In the genomic region with DNA sequence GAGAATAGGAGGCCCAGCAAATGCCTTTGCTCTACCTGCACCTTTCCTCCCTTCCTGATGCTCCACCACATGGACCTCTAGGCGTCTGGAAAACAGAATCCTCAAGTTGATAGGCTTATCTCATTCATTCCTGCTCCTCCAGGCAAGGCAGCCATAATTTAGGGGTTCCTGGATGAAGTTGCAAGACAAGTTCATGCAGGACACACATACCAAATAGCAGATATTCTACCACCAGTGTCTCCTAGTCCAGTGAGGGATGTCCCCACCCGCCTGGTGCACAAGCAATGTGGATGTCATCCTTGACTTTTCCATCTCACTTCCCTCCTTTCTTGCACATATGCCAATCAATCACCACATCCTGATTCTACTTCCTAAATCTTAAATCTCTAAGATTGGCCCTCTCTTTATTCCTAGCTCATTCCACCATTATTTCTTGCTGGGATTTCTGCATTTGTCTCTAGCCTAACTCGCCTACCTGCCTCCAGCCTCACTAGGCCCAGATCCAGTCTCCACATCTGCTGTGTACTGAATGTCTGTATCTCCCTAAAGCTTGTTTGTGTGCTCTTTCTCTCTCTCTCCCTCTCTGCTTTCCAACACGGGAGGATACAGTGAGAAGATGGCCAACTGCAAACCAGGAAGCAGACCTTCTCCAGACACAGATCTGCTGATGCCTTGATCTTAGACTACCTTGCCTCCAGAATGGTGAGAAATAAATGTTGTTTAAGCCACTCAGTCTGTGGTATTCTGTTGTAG, we compare ENCODE assay signal across 14 cellular contexts. TPM values are rescaled to one million over a fixed set of nuclear protein-coding genes. Genes with fewer than 3 reads are reported as not detected.
DNase-seq lines count a peak whose midpoint lies in the region; ATAC-seq lines count a peak whose summit lies in the region.
"Had no signal": no experiment of that assay in that cellular context is flagged by ENCODE, and none has a peak within 500 bp of the region (broad histone marks: within the 10 kb centered on the region; RNA-seq: fewer than 3 reads in every experiment).

No MANE protein-coding gene starts in this region.

- H3K4me3 ChIP-seq in stomach smooth muscle (ENCODE audit: low read length in 2 of 2) = no peak overlapping the region
- H3K4me3 ChIP-seq: A549 had no signal

- POLR2A ChIA-PET in activated CD4-positive, alpha-beta T cell treated with anti-CD3 and anti-CD28 coated beads, Interleukin-2, amount 10 ng/mL, durations not matched to agents 7 days and 5 days (lab: Charles Lee) = no interaction called here
- POLR2A ChIA-PET in activated CD4-positive, alpha-beta memory T cell treated with anti-CD3 and anti-CD28 coated beads, Interleukin-2, amount 10 ng/mL, durations not matched to agents 7 days and 5 days (lab: Charles Lee) = interaction anchor here (1.4 to 10.6 kb wide), 6 partner anchors 7 to 93 kb away, joined by 5 to 163 read pairs (median 31); no protein-coding TSS in a partner anchor

- H3K4me1 ChIP-seq in stomach smooth muscle (ENCODE audit: control insufficient read depth, insufficient read depth, low read length) = peaks cover 54% of the 10 kb centered on the region

- H3K27me3 ChIP-seq in stomach smooth muscle (ENCODE audit: control insufficient read depth in 1 of 2, insufficient read depth in 2 of 2, low read length in 2 of 2) = no peaks in the 10 kb centered on the region

- H3K9ac ChIP-seq in stomach smooth muscle (ENCODE audit: low read length in 2 of 2) = no peak overlapping the region

- H3K9me3 ChIP-seq in stomach smooth muscle (ENCODE audit: control insufficient read depth in 2 of 2, low read length in 2 of 2) = no peaks in the 10 kb centered on the region
- H3K9me3 ChIP-seq: A549 had no signal

- peak overlapping the region; percentile 98 for H3K27ac ChIP-seq in stomach smooth muscle (ENCODE audit: low read length)
- H3K27ac ChIP-seq: A549 had no signal

- H3K36me3 Mint-ChIP-seq in activated CD4-positive, alpha-beta T cell treated with anti-CD3 and anti-CD28 coated beads, Interleukin-2, amount 10 ng/mL, durations not matched to agents 7 days and 5 days (ENCODE audit: low read depth) = peaks cover 25% of the 10 kb centered on the region
- peaks cover 26% of the 10 kb centered on the region for H3K36me3 Mint-ChIP-seq in activated CD4-positive, alpha-beta memory T cell treated with anti-CD3 and anti-CD28 coated beads, Interleukin-2, amount 10 ng/mL, durations not matched to agents 7 days and 5 days (ENCODE audit: low read depth)
- peaks cover 3 to 16% (median 4%) of the 10 kb centered on the region in 3 donors for H3K36me3 Mint-ChIP-seq in immature natural killer cell

- peaks cover 80% of the 10 kb centered on the region for H3K4me1 Mint-ChIP-seq in activated CD4-positive, alpha-beta T cell treated with anti-CD3 and anti-CD28 coated beads, Interleukin-2, amount 10 ng/mL, durations not matched to agents 7 days and 5 days
- H3K4me1 Mint-ChIP-seq in activated CD4-positive, alpha-beta memory T cell treated with anti-CD3 and anti-CD28 coated beads, Interleukin-2, amount 10 ng/mL, durations not matched to agents 7 days and 5 days = peaks cover 81% of the 10 kb centered on the region
- peaks cover 45 to 73% of the 10 kb centered on the region in 2 donors for H3K4me1 Mint-ChIP-seq in immature natural killer cell

- CTCF ChIA-PET in activated CD4-positive, alpha-beta T cell treated with anti-CD3 and anti-CD28 coated beads, Interleukin-2, amount 10 ng/mL, durations not matched to agents 7 days and 5 days (lab: Charles Lee) = interaction anchor here (0.5 to 7.4 kb wide), 12 partner anchors 8 to 52 kb away, joined by 3 to 124 read pairs (median 14); no protein-coding TSS in a partner anchor
- CTCF ChIA-PET in activated CD4-positive, alpha-beta memory T cell treated with anti-CD3 and anti-CD28 coated beads, Interleukin-2, amount 10 ng/mL, durations not matched to agents 7 days and 5 days (lab: Charles Lee) = interaction anchor here (1.2 to 17.2 kb wide), 6 partner anchors 9 to 85 kb away, joined by 3 to 423 read pairs (median 8); no protein-coding TSS in a partner anchor

- no peaks in the 10 kb centered on the region for H3K27me3 Mint-ChIP-seq in activated CD4-positive, alpha-beta T cell treated with anti-CD3 and anti-CD28 coated beads, Interleukin-2, amount 10 ng/mL, durations not matched to agents 7 days and 5 days
- no peaks in the 10 kb centered on the region for H3K27me3 Mint-ChIP-seq in activated CD4-positive, alpha-beta memory T cell treated with anti-CD3 and anti-CD28 coated beads, Interleukin-2, amount 10 ng/mL, durations not matched to agents 7 days and 5 days
- peaks cover 2 to 6% (median 5%) of the 10 kb centered on the region in 3 donors for H3K27me3 Mint-ChIP-seq in immature natural killer cell (ENCODE audit: low read depth in 3 of 3)

- H3K36me3 ChIP-seq in stomach smooth muscle (ENCODE audit: control insufficient read depth in 2 of 2, insufficient read depth in 2 of 2, low read length in 2 of 2) = peaks cover 0 to 3% of the 10 kb centered on the region in 2 donors

- no peak for DNase-seq in activated CD4-positive, alpha-beta T cell treated with anti-CD3 and anti-CD28 coated beads, Interleukin-2, amount 10 ng/mL, durations not matched to agents 7 days and 5 days
- no peak for DNase-seq in activated CD4-positive, alpha-beta T cell treated with anti-CD3 and anti-CD28 coated beads for 4 hours
- no peak for DNase-seq in activated CD4-positive, alpha-beta memory T cell treated with anti-CD3 and anti-CD28 coated beads, Interleukin-2, amount 10 ng/mL, durations not matched to agents 7 days and 5 days
- DNase-seq in immature natural killer cell (no peak), OCI-M1 (lab: John Stamatoyannopoulos, UW) (no peak), Kasumi-1 (lab: John Stamatoyannopoulos, UW) (no peak)
- DNase-seq: amygdala, NCI-H2081, trophoblast cell had no signal

- H3K9me3 Mint-ChIP-seq in activated CD4-positive, alpha-beta T cell treated with anti-CD3 and anti-CD28 coated beads, Interleukin-2, amount 10 ng/mL, durations not matched to agents 7 days and 5 days = no peaks in the 10 kb centered on the region
- no peaks in the 10 kb centered on the region for H3K9me3 Mint-ChIP-seq in activated CD4-positive, alpha-beta memory T cell treated with anti-CD3 and anti-CD28 coated beads, Interleukin-2, amount 10 ng/mL, durations not matched to agents 7 days and 5 days
- H3K9me3 Mint-ChIP-seq in immature natural killer cell = no peaks in the 10 kb centered on the region

- ATAC-seq in GM18868 (IDR thresholded peaks at IDR 0.05; ENCODE audit: unreplicated experiment) = no peak
- ATAC-seq: A549, Panc1 had no signal

- no peak overlapping the region for H3K27ac Mint-ChIP-seq in activated CD4-positive, alpha-beta T cell treated with anti-CD3 and anti-CD28 coated beads, Interleukin-2, amount 10 ng/mL, durations not matched to agents 7 days and 5 days
- H3K27ac Mint-ChIP-seq in activated CD4-positive, alpha-beta memory T cell treated with anti-CD3 and anti-CD28 coated beads, Interleukin-2, amount 10 ng/mL, durations not matched to agents 7 days and 5 days = no peak overlapping the region
- H3K27ac Mint-ChIP-seq in immature natural killer cell = peak overlapping the region; percentile 85 to 91 (median 90)

- H3K4me3 Mint-ChIP-seq in activated CD4-positive, alpha-beta T cell treated with anti-CD3 and anti-CD28 coated beads, Interleukin-2, amount 10 ng/mL, durations not matched to agents 7 days and 5 days = peak overlapping the region; percentile 79
- H3K4me3 Mint-ChIP-seq in activated CD4-positive, alpha-beta memory T cell treated with anti-CD3 and anti-CD28 coated beads, Interleukin-2, amount 10 ng/mL, durations not matched to agents 7 days and 5 days = peak overlapping the region; percentile 80
- peak overlapping the region; percentile 79 to 88 (median 85) for H3K4me3 Mint-ChIP-seq in immature natural killer cell

RNA-seq across cellular contexts. Expression of a gene that starts 40.5 kb away (rescaled TPM):
- under 1 TPM in 1 of 2 experiments, not detected in 1; 0.05 TPM for total RNA-seq in activated CD4-positive, alpha-beta T cell treated with anti-CD3 and anti-CD28 coated beads, Interleukin-2, amount 10 ng/mL, durations not matched to agents 7 days and 5 days
- total RNA-seq in activated CD4-positive, alpha-beta memory T cell treated with anti-CD3 and anti-CD28 coated beads, Interleukin-2, amount 10 ng/mL, durations not matched to agents 7 days and 5 days = under 1 TPM; 0.03 to 0.05 TPM
- polyA plus RNA-seq in immature natural killer cell = not detected
- total RNA-seq: Daoy had no signal

Comparison
In these comparisons a context has a peak if more than half of its experiments do, and no peak if none do; other contexts are left out.
1. H3K27ac Mint-ChIP-seq: peak in immature natural killer cell (6 of 6); none in activated CD4-positive, alpha-beta T cell treated with anti-CD3 and anti-CD28 coated beads, Interleukin-2, amount 10 ng/mL, durations not matched to agents 7 days and 5 days (single experiment) and activated CD4-positive, alpha-beta memory T cell treated with anti-CD3 and anti-CD28 coated beads, Interleukin-2, amount 10 ng/mL, durations not matched to agents 7 days and 5 days (single experiment).
2. Peak in every context shown above with its lines, with median percentiles within 50 percentile points of each other: H3K4me3 Mint-ChIP-seq.